In the genomic region with DNA sequence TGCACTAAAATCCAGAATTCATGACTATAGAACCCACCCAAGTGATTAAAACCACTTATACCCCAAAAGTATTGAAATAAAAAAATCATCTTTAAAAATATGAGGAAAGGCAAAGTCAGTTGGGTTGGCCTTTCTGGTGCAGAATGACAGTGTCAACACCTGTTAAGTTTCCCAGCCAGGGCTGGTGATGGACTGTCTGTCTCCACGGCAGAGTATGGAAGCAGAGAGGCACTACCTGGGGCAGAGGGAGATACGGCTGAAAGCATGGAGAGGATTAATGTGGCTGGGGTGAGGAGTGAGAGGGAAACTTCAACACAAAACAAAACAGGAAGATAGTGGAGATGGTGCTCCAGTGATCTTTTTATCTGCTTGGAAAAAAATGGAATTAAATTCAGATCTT, we compare ENCODE assay signal across 25 cellular contexts.
"Had no signal": no experiment of that assay in that cellular context is flagged by ENCODE, and none has a peak within 500 bp of the region (broad histone marks: within the 10 kb centered on the region; RNA-seq: fewer than 3 reads in every experiment).

No MANE protein-coding gene starts in this region.

- H3K27ac Mint-ChIP-seq: stimulated activated memory B cell treated with anti-CD40 and anti-IgM and Interleukin-4, amounts not matched to agents 10 μg/mL and 1 μg/mL and 100 μg/mL, for 72 hours; stimulated activated naive CD8-positive, alpha-beta T cell treated with anti-CD3 and anti-CD28 coated beads, Interleukin-15, Interleukin-2, amounts not matched to agents 100 ng/mL and 50 ng/mL, for 24 hours had no signal

- H3K4me3 Mint-ChIP-seq: natural killer cell; neural crest cell; stimulated activated memory B cell treated with anti-CD40 and anti-IgM and Interleukin-4, amounts not matched to agents 10 μg/mL and 1 μg/mL and 100 μg/mL, for 72 hours; stimulated activated naive CD8-positive, alpha-beta T cell treated with anti-CD3 and anti-CD28 coated beads, Interleukin-15, Interleukin-2, amounts not matched to agents 100 ng/mL and 50 ng/mL, for 24 hours had no signal

- H3K9me3 Mint-ChIP-seq: natural killer cell had no signal

- ATAC-seq: heart left ventricle; left colon; left ventricle myocardium superior; natural killer cell; right lobe of liver; stimulated activated memory B cell treated with anti-CD40 and anti-IgM and Interleukin-4, amounts not matched to agents 10 μg/mL and 1 μg/mL and 100 μg/mL, for 72 hours had no signal

- H3K36me3 ChIP-seq: heart left ventricle, pancreas, prostate gland, right lobe of liver, tibial artery, upper lobe of left lung, uterus had no signal

- H3K27me3 Mint-ChIP-seq: stimulated activated memory B cell treated with anti-CD40 and anti-IgM and Interleukin-4, amounts not matched to agents 10 μg/mL and 1 μg/mL and 100 μg/mL, for 72 hours; stimulated activated naive CD8-positive, alpha-beta T cell treated with anti-CD3 and anti-CD28 coated beads, Interleukin-15, Interleukin-2, amounts not matched to agents 100 ng/mL and 50 ng/mL, for 24 hours had no signal

- H3K27me3 ChIP-seq: dorsolateral prefrontal cortex, heart left ventricle, pancreas, right lobe of liver, spleen, tibial artery, upper lobe of left lung, uterus had no signal

- H3K4me1 ChIP-seq: pancreas, prostate gland, upper lobe of left lung, uterus had no signal

- H3K36me3 Mint-ChIP-seq: natural killer cell had no signal

- DNase-seq: cortex of kidney; dorsolateral prefrontal cortex; effector CD8-positive, alpha-beta T cell; foreskin melanocyte; heart left ventricle; hippocampal formation; left colon; left ventricle myocardium superior; mesendoderm; natural killer cell; nucleus accumbens; retina; right lobe of liver; spleen; stimulated activated CD4-positive, alpha-beta T cell treated with anti-CD3 and anti-CD28 coated beads, Interleukin-15, amount 100 ng/mL, for 24 hours; stimulated activated CD4-positive, alpha-beta T cell treated with anti-CD3 and anti-CD28 coated beads, Interleukin-1b, Interleukin-23, amount 100 ng/mL, for 48 hours; stimulated activated CD4-positive, alpha-beta T cell treated with anti-CD3 and anti-CD28 coated beads, Interleukin-4, amount 100 ng/mL, for 24 hours; tibial artery; upper lobe of left lung; uterus had no signal

- H3K27ac ChIP-seq: dorsolateral prefrontal cortex, heart left ventricle, pancreas, prostate gland, right lobe of liver, spleen, tibial artery, upper lobe of left lung, uterus had no signal

- H3K4me3 ChIP-seq: dorsolateral prefrontal cortex, heart left ventricle, pancreas, prostate gland, right lobe of liver, spleen, tibial artery, upper lobe of left lung, uterus had no signal

- H3K9me3 ChIP-seq: pancreas, prostate gland, right lobe of liver, spleen, tibial artery, upper lobe of left lung, uterus had no signal

- H3K4me1 Mint-ChIP-seq: neural crest cell had no signal
